Comparison of ENCODE assay signal across 8 cellular contexts in genomic region chr2:157874997-157875719, GRCh38. TPM values are rescaled to one million over a fixed set of nuclear protein-coding genes. Genes with fewer than 3 reads are reported as not detected.
DNase-seq lines count a peak whose midpoint lies in the region; ATAC-seq and TF ChIP-seq lines count a peak whose summit lies in the region.

No MANE protein-coding gene starts in this region.

- CTCF ChIA-PET in HCT116 (lab: Charles Lee): no interaction called here

- POLR2A ChIA-PET in HCT116 (lab: Charles Lee): interaction anchor here (0.6 kb wide), 1 partner anchor 152 kb away, joined by 3 read pairs; no protein-coding TSS in a partner anchor

- TF ChIP-seq POLR2A in HCT116 (IDR thresholded peaks at IDR 0.05; ENCODE audit: borderline replicate concordance, extremely low read depth, insufficient read depth, insufficient read length): no peak

- H2AFZ ChIP-seq in HCT116 (ENCODE audit: low read depth, low read length, poor library complexity, severe bottlenecking): no peak overlapping the region

- H3K27ac ChIP-seq in HCT116 (ENCODE audit: low read depth, low read length) (peak overlapping the region; percentile 79; the same call in 1 of the 2 replicates), lower lobe of right lung (peak overlapping the region; percentile 76), subcutaneous abdominal adipose tissue (ENCODE audit: low read depth, low read length) (peak overlapping the region; percentile 84)

- peak overlapping the region; percentile 68 to 76 for H3K4me3 ChIP-seq in HCT116 (replicated peaks in 1 of 2; ENCODE audit: low read depth in 1 of 2, low read length in 2 of 2)
- H3K4me3 ChIP-seq in lower lobe of right lung: peak overlapping the region; percentile 83
- peak overlapping the region; percentile 75 to 88 (median 83) for H3K4me3 ChIP-seq in subcutaneous abdominal adipose tissue (ENCODE audit: low read depth in 1 of 5, low read length in 5 of 5)

- RAD21 ChIA-PET in HCT116 (lab: Charles Lee; ENCODE audit: low non-redundant PET in 1 of 2, low total read pairs in 2 of 2, uncharacterized antibody in 2 of 2, unreplicated experiment in 2 of 2): no interaction called here

- TSS peak; percentile 53 for BruUV-seq in HCT116 (replicated peaks; lab: Mats Ljungman, UMichigan)

- ATAC-seq in HCT116: no peak
- ATAC-seq in lower lobe of right lung: no peak
- no peak for ATAC-seq in HG02970 (IDR thresholded peaks at IDR 0.05; ENCODE audit: low FRiP score, unreplicated experiment)

- peak overlapping the region; percentile 96 for H3K4me3 Mint-ChIP-seq in T-helper 1 cell treated with Interleukin-12 subunit alpha and Interleukin-12 subunit beta and Interleukin-4 antibody, amounts not matched to agents 30 μg/mL and 1 μg/mL, for 36 hours

- DNase-seq in AG09319 (ENCODE audit: extremely low read depth, low read depth) (peak; percentile 72), HCT116 (ENCODE audit: low read depth, low spot score) (no peak), dermis blood vessel endothelial cell (peak; percentile 46), lower lobe of right lung (peak; percentile 51), cortex of kidney (lab: John Stamatoyannopoulos, UW) (no peak)

- H3K36me3 Mint-ChIP-seq in T-helper 1 cell treated with Interleukin-12 subunit alpha and Interleukin-12 subunit beta and Interleukin-4 antibody, amounts not matched to agents 30 μg/mL and 1 μg/mL, for 36 hours (ENCODE audit: low read depth): peaks cover 12% of the 10 kb centered on the region

- H3K4me1 ChIP-seq in HCT116 (ENCODE audit: control insufficient read depth in 1 of 2, insufficient read depth in 2 of 2, low read length in 2 of 2) (peaks cover 3 to 20% of the 10 kb centered on the region in 2 experiments; a peak in 3 of 4 replicates), lower lobe of right lung (peaks cover 41% of the 10 kb centered on the region), subcutaneous abdominal adipose tissue (ENCODE audit: control insufficient read depth in 5 of 5, insufficient read depth in 5 of 5, low read length in 5 of 5) (peaks cover 5 to 35% (median 25%) of the 10 kb centered on the region in 5 donors)

- peaks cover 55% of the 10 kb centered on the region for H3K4me1 Mint-ChIP-seq in T-helper 1 cell treated with Interleukin-12 subunit alpha and Interleukin-12 subunit beta and Interleukin-4 antibody, amounts not matched to agents 30 μg/mL and 1 μg/mL, for 36 hours (ENCODE audit: low read depth)

- H3K79me2 ChIP-seq in HCT116 (ENCODE audit: insufficient read depth, low read length): peaks cover 21% of the 10 kb centered on the region

- H4K20me1 ChIP-seq in HCT116 (ENCODE audit: insufficient read depth): no peaks in the 10 kb centered on the region

- peak overlapping the region; percentile 92 for H3K27ac Mint-ChIP-seq in T-helper 1 cell treated with Interleukin-12 subunit alpha and Interleukin-12 subunit beta and Interleukin-4 antibody, amounts not matched to agents 30 μg/mL and 1 μg/mL, for 36 hours

- H3K9ac ChIP-seq in HCT116 (ENCODE audit: low read length) (peak overlapping the region; percentile 67), subcutaneous abdominal adipose tissue (ENCODE audit: low read length in 5 of 5) (peak overlapping the region; percentile 62 to 82 (median 76))

- no peak for TF ChIP-seq RAD21 in HCT116 (IDR thresholded peaks at IDR 0.05; ENCODE audit: low read depth)

- peak overlapping the region; percentile 80 for H3K4me2 ChIP-seq in HCT116 (ENCODE audit: low read length)

- no peaks in the 10 kb centered on the region for H3K9me3 ChIP-seq in HCT116 (ENCODE audit: control insufficient read depth in 1 of 2, insufficient read depth in 1 of 2, low read depth in 1 of 2, low read length in 2 of 2)
- no peaks in the 10 kb centered on the region for H3K9me3 ChIP-seq in lower lobe of right lung
- H3K9me3 ChIP-seq in subcutaneous abdominal adipose tissue (ENCODE audit: control insufficient read depth in 5 of 5, low read length in 5 of 5): no peaks in the 10 kb centered on the region

- no peaks in the 10 kb centered on the region for H3K9me2 ChIP-seq in HCT116 (ENCODE audit: insufficient read depth)

- H3K27me3 ChIP-seq in HCT116 (ENCODE audit: insufficient read depth, low read length) (no peaks in the 10 kb centered on the region), lower lobe of right lung (ENCODE audit: low read depth) (no peaks in the 10 kb centered on the region), subcutaneous abdominal adipose tissue (ENCODE audit: control insufficient read depth in 5 of 5, insufficient read depth in 4 of 5, low read length in 5 of 5) (no peaks in the 10 kb centered on the region)

- no peaks in the 10 kb centered on the region for H3K27me3 Mint-ChIP-seq in T-helper 1 cell treated with Interleukin-12 subunit alpha and Interleukin-12 subunit beta and Interleukin-4 antibody, amounts not matched to agents 30 μg/mL and 1 μg/mL, for 36 hours (ENCODE audit: low read depth)

- no peaks in the 10 kb centered on the region for H3K9me3 Mint-ChIP-seq in T-helper 1 cell treated with Interleukin-12 subunit alpha and Interleukin-12 subunit beta and Interleukin-4 antibody, amounts not matched to agents 30 μg/mL and 1 μg/mL, for 36 hours

- TF ChIP-seq CTCF in AG09319 (IDR thresholded peaks at IDR 0.05; ENCODE audit: low read depth, low read length) (no peak), HCT116 (IDR thresholded peaks at IDR 0.05 in 2 of 3, conservative IDR thresholded peaks at IDR 0.05 in 1 of 3; ENCODE audit: borderline replicate concordance in 1 of 3, insufficient read depth in 1 of 3, low read depth in 2 of 3, low read length in 2 of 3) (no peak), lower lobe of right lung (IDR thresholded peaks at IDR 0.05) (no peak)

- intact Hi-C loops in HCT116 (cut with micrococcal nuclease) (loop anchor here (5.0 kb wide), 1 partner anchor 98 kb away; no protein-coding TSS in a partner anchor), lower lobe of right lung (cut with DNase I) (loop anchor here (10.0 kb wide), 1 partner anchor 90 kb away; no protein-coding TSS in a partner anchor)

- H3K36me3 ChIP-seq in HCT116 (ENCODE audit: control insufficient read depth in 1 of 2, insufficient read depth in 2 of 2, low read length in 2 of 2): no peaks in the 10 kb centered on the region
- no peaks in the 10 kb centered on the region for H3K36me3 ChIP-seq in lower lobe of right lung
- H3K36me3 ChIP-seq in subcutaneous abdominal adipose tissue (ENCODE audit: control insufficient read depth in 5 of 5, insufficient read depth in 5 of 5, low read length in 5 of 5): no peaks in the 10 kb centered on the region

TF ChIP-seq in HCT116, 20 proteins besides CTCF, POLR2A, EP300 and RAD21:
- TF ChIP-seq CEBPB (IDR thresholded peaks at IDR 0.05; ENCODE audit: low read depth) (no peak), EZH2phosphoT487 (IDR thresholded peaks at IDR 0.05; ENCODE audit: borderline replicate concordance) (no peak), CBX3 (IDR thresholded peaks at IDR 0.05; ENCODE audit: low read depth) (no peak), ZNF274 (IDR thresholded peaks at IDR 0.05; ENCODE audit: low read depth, low read length) (no peak), SIN3A (IDR thresholded peaks at IDR 0.05; ENCODE audit: low read depth) (no peak), EZH2 (IDR thresholded peaks at IDR 0.05) (no peak), ELF1 (IDR thresholded peaks at IDR 0.05; ENCODE audit: borderline replicate concordance, low read depth) (no peak), SP1 (IDR thresholded peaks at IDR 0.05; ENCODE audit: low read depth) (no peak), ATF3 (IDR thresholded peaks at IDR 0.05) (no peak), FOSL1 (IDR thresholded peaks at IDR 0.05; ENCODE audit: low read depth) (no peak), ZFX (IDR thresholded peaks at IDR 0.05) (no peak), JUND (IDR thresholded peaks at IDR 0.05) (no peak), MAX (IDR thresholded peaks at IDR 0.05) (no peak), EGR1 (IDR thresholded peaks at IDR 0.05; ENCODE audit: low read depth) (no peak), YY1 (IDR thresholded peaks at IDR 0.05; ENCODE audit: extremely low read depth, insufficient replicate concordance, low read depth, low read length) (no peak)

RNA-seq across cellular contexts. Expression of gene ACVR1, which starts 1.0 kb away (rescaled TPM):
- total RNA-seq in HCT116 (2021; ENCODE audit: unreplicated experiment) (16.9 TPM), dermis blood vessel endothelial cell (19.6 and 29.5 TPM in 2 replicates), lower lobe of right lung (35.0 TPM)
- polyA plus RNA-seq in HCT116 (2012): 13.5 and 14.3 TPM in 2 replicates

Comparison
In these comparisons a context has a peak if more than half of its experiments do, and no peak if none do; other contexts are left out.
1. DNase-seq: peak in AG09319 (single experiment), dermis blood vessel endothelial cell (single experiment) and lower lobe of right lung (single experiment); none in HCT116 (single experiment) and cortex of kidney (single experiment).
2. Peak in every context shown above with its lines, with median percentiles within 50 percentile points of each other: H3K27ac ChIP-seq and H3K4me3 ChIP-seq.